In genomic region chr15:52100807-52101206, GRCh38 we compare ENCODE assay signal across 10 cellular contexts. TPM values are rescaled to one million over a fixed set of nuclear protein-coding genes. Genes with fewer than 3 reads are reported as not detected.
DNase-seq lines count a peak whose midpoint lies in the region; ATAC-seq, FAIRE-seq and TF ChIP-seq lines count a peak whose summit lies in the region.
"Had no signal": no experiment of that assay in that cellular context is flagged by ENCODE, and none has a peak within 500 bp of the region (broad histone marks: within the 10 kb centered on the region; RNA-seq: fewer than 3 reads in every experiment).

No MANE protein-coding gene starts in this region.

- in situ Hi-C loops in K562 (cut with MboI): no loop called here
- in situ Hi-C loops in HepG2 (cut with HindIII; ENCODE audit: extremely low pct_ligation_motif_present, low pct_unique_long_range_greater_than_20kb): no loop called here

- TF ChIP-seq CTCF in AG04450 (IDR thresholded peaks at IDR 0.05; ENCODE audit: low read depth, low read length) (no peak), K562 (IDR thresholded peaks at IDR 0.05 in 2 of 3, conservative IDR thresholded peaks at IDR 0.05 in 1 of 3; ENCODE audit: insufficient read depth in 2 of 3, low read depth in 1 of 3, low read length in 3 of 3) (no peak), HepG2 (CRISPR knock-in tag; IDR thresholded peaks at IDR 0.05) (no peak)

- peak; percentile 74 for DNase-seq in AG04450 (ENCODE audit: low read depth, low spot score)
- peak in 3 of 4 experiments; percentile 22 to 86 (median 60) for DNase-seq in K562 (ENCODE audit: extremely low read depth in 1 of 4, low spot score in 3 of 4)
- no peak for DNase-seq in HepG2 (ENCODE audit: low spot score)
- DNase-seq in activated CD8-positive, alpha-beta memory T cell treated with anti-CD3 and anti-CD28 coated beads for 24 hours: no peak
- DNase-seq in NCI-H1417 (lab: John Stamatoyannopoulos, UW): no peak
- no peak for DNase-seq in NCI-H2171 treated with DMSO at 0.1 percent for 48 hours (lab: John Stamatoyannopoulos, UW)
- DNase-seq in NCI-H526 treated with DMSO at 0.1 percent for 48 hours (lab: John Stamatoyannopoulos, UW): no peak

- CTCF ChIA-PET in AG04450 (lab: Charles Lee) (no interaction called here), K562 (lab: Yijun Ruan, JAX; ENCODE audit: low intra/inter-chr PET ratio) (no interaction called here), HepG2 (lab: Yijun Ruan, JAX; ENCODE audit: low intra/inter-chr PET ratio, low total read pairs) (no interaction called here)

- H3K36me3 ChIP-seq in K562 (ENCODE audit: control insufficient read depth, insufficient read depth, low read length) (no peaks in the 10 kb centered on the region), HepG2 (replicated peaks in 1 of 2; ENCODE audit: control insufficient read depth in 1 of 2, insufficient read depth in 2 of 2, low read length in 2 of 2) (no peaks in the 10 kb centered on the region)

- H4K20me1 ChIP-seq in K562 (replicated peaks; ENCODE audit: control insufficient read depth, insufficient read depth, low read length): no peaks in the 10 kb centered on the region
- H4K20me1 ChIP-seq in HepG2 (ENCODE audit: insufficient read depth, low read length): no peaks in the 10 kb centered on the region

- no peak for TF ChIP-seq RAD21 in Ishikawa (IDR thresholded peaks at IDR 0.05; ENCODE audit: low read depth)
- no peak for TF ChIP-seq RAD21 in K562 (CRISPR knock-in tag; conservative IDR thresholded peaks at IDR 0.05 in 1 of 2, IDR thresholded peaks at IDR 0.05 in 1 of 2)
- no peak for TF ChIP-seq RAD21 in HepG2 (CRISPR knock-in tag; IDR thresholded peaks at IDR 0.05)

- BruUV-seq in K562 (replicated peaks; lab: Mats Ljungman, UMichigan) (no TSS peak), HepG2 (replicated peaks; lab: Mats Ljungman, UMichigan) (no TSS peak)

- no peaks in the 10 kb centered on the region for H3K27me3 ChIP-seq in AG04450 (ENCODE audit: control insufficient read depth, insufficient read depth, low read length)
- no peaks in the 10 kb centered on the region for H3K27me3 ChIP-seq in K562 (ENCODE audit: control insufficient read depth in 2 of 2, insufficient read depth in 2 of 2, low read length in 2 of 2)
- no peaks in the 10 kb centered on the region for H3K27me3 ChIP-seq in HepG2 (ENCODE audit: control insufficient read depth in 1 of 2, insufficient read depth in 2 of 2, low read length in 2 of 2)

- H3K79me2 ChIP-seq in K562 (ENCODE audit: control insufficient read depth, insufficient read depth, low read length) (no peaks in the 10 kb centered on the region), HepG2 (ENCODE audit: insufficient read depth, low read length) (no peaks in the 10 kb centered on the region)

- H3K4me1 ChIP-seq in K562 (replicated peaks in 1 of 2; ENCODE audit: control insufficient read depth in 2 of 2, insufficient read depth in 2 of 2, low read length in 2 of 2) (peaks cover 0 to 4% of the 10 kb centered on the region in 2 experiments; a peak in 4 of 5 replicates), HepG2 (ENCODE audit: insufficient read depth, low read length) (peaks cover 39% of the 10 kb centered on the region)

- intact Hi-C loops in K562 (cut with micrococcal nuclease): loop anchor here (5.0 kb wide), 1 partner anchor 36 kb away; no protein-coding TSS in a partner anchor
- intact Hi-C loops in HepG2 (cut with micrococcal nuclease; ENCODE audit: unreplicated experiment): no loop called here

- H3K9ac ChIP-seq in K562 (ENCODE audit: insufficient read depth in 1 of 2, low read depth in 2 of 2, low read length in 2 of 2): no peak overlapping the region
- H3K9ac ChIP-seq in HepG2 (ENCODE audit: insufficient read depth, low read depth, low read length): no peak overlapping the region

- 0% methylated on average over 4 of the region's 4 CpGs for WGBS in K562 (ENCODE audit: insufficient coverage, low coverage, missing lambda C conversion rate)
- 54% methylated on average over 4 of the region's 4 CpGs for WGBS in HepG2 (ENCODE audit: low lambda C conversion rate)

- no peaks in the 10 kb centered on the region for H3K9me1 ChIP-seq in K562 (ENCODE audit: control insufficient read depth, insufficient read depth, low read length)

- H3K4me2 ChIP-seq in K562 (ENCODE audit: insufficient read depth, low read length) (no peak overlapping the region), HepG2 (ENCODE audit: low read depth, low read length) (no peak overlapping the region)

- ATAC-seq in K562: no peak
- no peak for ATAC-seq in HepG2

- 0 out of 2 replicates have a peak overlapping the region, but pooled peaks have one; percentile 37 for H2AFZ ChIP-seq in K562 (ENCODE audit: low read depth, low read length)
- H2AFZ ChIP-seq in HepG2 (ENCODE audit: low read length): peak overlapping the region; percentile 61

- TF ChIP-seq EP300 in Ishikawa (IDR thresholded peaks at IDR 0.05; ENCODE audit: borderline replicate concordance) (no peak), K562 (IDR thresholded peaks at IDR 0.05; ENCODE audit: low read length) (no peak; the same call in 1 of the 2 replicates), HepG2 (IDR thresholded peaks at IDR 0.05; ENCODE audit: low read depth in 2 of 2, low read length in 2 of 2) (no peak), HepG2 (CRISPR knock-in tag; IDR thresholded peaks at IDR 0.05; ENCODE audit: borderline replicate concordance) (no peak)

- FAIRE-seq in K562 (lab: Jason Lieb, UNC) (peak; percentile 96), HepG2 (lab: Jason Lieb, UNC) (no peak)
- FAIRE-seq: G401.6 had no signal

- TF ChIP-seq POLR2A in K562 (conservative IDR thresholded peaks at IDR 0.05): no peak
- no peak for TF ChIP-seq POLR2A in HepG2 (IDR thresholded peaks at IDR 0.05; ENCODE audit: insufficient read depth in 1 of 2, low read depth in 2 of 2, low read length in 2 of 2)

- H3K9me3 ChIP-seq in AG04450 (ENCODE audit: control insufficient read depth, insufficient read depth, low read length) (no peaks in the 10 kb centered on the region; the same call in 1 of the 2 replicates), K562 (replicated peaks; ENCODE audit: control insufficient read depth, insufficient read depth, low read depth, low read length) (no peaks in the 10 kb centered on the region), HepG2 (ENCODE audit: low read length) (no peaks in the 10 kb centered on the region)

- H3K4me3 ChIP-seq in AG04450 (ENCODE audit: low read depth, low read length) (no peak overlapping the region), K562 (no peak overlapping the region), HepG2 (replicated peaks in 1 of 3; ENCODE audit: insufficient read depth in 1 of 3, low read depth in 2 of 3, low read length in 3 of 3) (no peak overlapping the region)
- H3K4me3 ChIP-seq: skin epidermis had no signal

- POLR2A ChIA-PET in AG04450 (lab: Yijun Ruan, JAX) (no interaction called here), K562 (lab: Yijun Ruan, JAX) (interaction anchor here (1.6 kb wide), 1 partner anchor 10 kb away, joined by 5 read pairs; no protein-coding TSS in a partner anchor), HepG2 (lab: Yijun Ruan, JAX) (interaction anchor here (1.0 kb wide), 1 partner anchor 129 kb away, joined by 4 read pairs; the partner anchor contains the start of gene LEO1)

- H3K27ac ChIP-seq in AG04450 (ENCODE audit: low read depth, low read length): no peak overlapping the region
- H3K27ac ChIP-seq in K562 (ENCODE audit: extremely low read depth, low read depth, low read length): no peak overlapping the region
- no peak overlapping the region for H3K27ac ChIP-seq in HepG2 (ENCODE audit: extremely low read length, insufficient read depth, low read length)

RNA-seq across cellular contexts. Expression of gene BCL2L10, which starts 11.8 kb away (rescaled TPM):
- 0.11 and 0.15 TPM in 2 replicates for polyA plus RNA-seq in AG04450 (2011; rRNA removed)
- not detected in 2 replicates for polyA minus RNA-seq in AG04450 (2011; rRNA and poly(A)+ RNA removed)
- total RNA-seq in K562 (2011; cell fraction: chromatin; rRNA removed; ENCODE audit: low replicate concordance): not detected in 2 replicates
- not detected in 2 replicates for total RNA-seq in K562 (2011; cell fraction: nucleolus; rRNA removed)
- not detected in 2 replicates for total RNA-seq in K562 (2011; cell fraction: nucleoplasm; rRNA removed)
- total RNA-seq in K562 (2014; rRNA removed): not detected in 2 replicates
- total RNA-seq in K562 (2014; rRNA removed; fragmentation: Illumina TruSeq; extraction: Trizol): not detected in 2 replicates
- not detected in 2 replicates for total RNA-seq in K562 (2015; rRNA removed; fragmentation: Illumina TruSeq; extraction: Trizol)
- not detected in 2 replicates for total RNA-seq in K562 (2021)
- not detected in 2 replicates for polyA plus RNA-seq in K562 (2011; rRNA removed)
- not detected in 2 replicates for polyA plus RNA-seq in K562 (2011; cell fraction: cytosol; rRNA removed)
- not detected in 2 replicates for polyA plus RNA-seq in K562 (2011; cell fraction: nucleus; rRNA removed)
- polyA plus RNA-seq in K562 (2012): not detected in 2 replicates
- not detected in 2 replicates for polyA plus RNA-seq in K562 (2014; fragmentation: Illumina TruSeq; extraction: Trizol)
- not detected for polyA plus RNA-seq in K562 (2014; fragmentation: Nextera tagmentation; extraction: Ambion mirVana)
- not detected in 2 replicates for polyA plus RNA-seq in K562 (2014; rRNA removed)
- not detected in 2 replicates for polyA minus RNA-seq in K562 (2011; rRNA and poly(A)+ RNA removed)
- not detected in 2 replicates for polyA minus RNA-seq in K562 (2011; cell fraction: cytosol; rRNA and poly(A)+ RNA removed)
- not detected in 2 replicates for polyA minus RNA-seq in K562 (2011; cell fraction: nucleus; rRNA and poly(A)+ RNA removed)
- total RNA-seq in HepG2 (2016; rRNA removed; fragmentation: Illumina TruSeq; extraction: Trizol): not detected in 2 replicates
- not detected in 2 replicates for total RNA-seq in HepG2 (2016; cell fraction: cytosol; rRNA removed; fragmentation: Illumina TruSeq; extraction: Trizol; ENCODE audit: low read depth)
- not detected in 2 replicates for total RNA-seq in HepG2 (2016; cell fraction: insoluble cytoplasmic fraction; rRNA removed; fragmentation: Illumina TruSeq; extraction: Trizol)
- not detected in 2 replicates for total RNA-seq in HepG2 (2016; cell fraction: membrane; rRNA removed; fragmentation: Illumina TruSeq; extraction: Trizol)
- total RNA-seq in HepG2 (2016; cell fraction: nucleus; rRNA removed; fragmentation: Illumina TruSeq; extraction: Trizol): not detected in 2 replicates
- polyA plus RNA-seq in HepG2 (2011; rRNA removed): not detected in 2 replicates
- not detected in 2 replicates for polyA plus RNA-seq in HepG2 (2011; cell fraction: cytosol; rRNA removed)
- not detected in 2 replicates for polyA plus RNA-seq in HepG2 (2011; cell fraction: nucleus; rRNA removed)
- polyA plus RNA-seq in HepG2 (2012): not detected in 2 replicates
- not detected in 2 replicates for polyA plus RNA-seq in HepG2 (2016; cell fraction: cytosol; fragmentation: Illumina TruSeq; extraction: Trizol; ENCODE audit: low read depth)
- not detected in 2 replicates for polyA plus RNA-seq in HepG2 (2016; cell fraction: insoluble cytoplasmic fraction; fragmentation: Illumina TruSeq; extraction: Trizol; ENCODE audit: low read depth)
- not detected in 2 replicates for polyA plus RNA-seq in HepG2 (2016; cell fraction: membrane; fragmentation: Illumina TruSeq; extraction: Trizol; ENCODE audit: low read depth)
- not detected in 2 replicates for polyA plus RNA-seq in HepG2 (2016; cell fraction: nucleus; fragmentation: Illumina TruSeq; extraction: Trizol; ENCODE audit: insufficient read depth, low read depth)
- not detected in 2 replicates for polyA minus RNA-seq in HepG2 (2011; rRNA and poly(A)+ RNA removed; ENCODE audit: low replicate concordance)
- polyA minus RNA-seq in HepG2 (2011; cell fraction: cytosol; rRNA and poly(A)+ RNA removed): not detected in 2 replicates
- 0.62 TPM in 1 of 2 replicates, not detected in the other for polyA minus RNA-seq in HepG2 (2011; cell fraction: nucleus; rRNA and poly(A)+ RNA removed)

Comparison
In these comparisons a context has a peak if more than half of its experiments do, and no peak if none do; other contexts are left out.
1. DNase-seq: peak in AG04450 (single experiment) and K562 (3 of 4); none in HepG2 (single experiment), activated CD8-positive, alpha-beta memory T cell treated with anti-CD3 and anti-CD28 coated beads for 24 hours (single experiment), NCI-H1417 (0 of 3), NCI-H2171 treated with DMSO at 0.1 percent for 48 hours (single experiment) and NCI-H526 treated with DMSO at 0.1 percent for 48 hours (single experiment).